In the genomic region with DNA sequence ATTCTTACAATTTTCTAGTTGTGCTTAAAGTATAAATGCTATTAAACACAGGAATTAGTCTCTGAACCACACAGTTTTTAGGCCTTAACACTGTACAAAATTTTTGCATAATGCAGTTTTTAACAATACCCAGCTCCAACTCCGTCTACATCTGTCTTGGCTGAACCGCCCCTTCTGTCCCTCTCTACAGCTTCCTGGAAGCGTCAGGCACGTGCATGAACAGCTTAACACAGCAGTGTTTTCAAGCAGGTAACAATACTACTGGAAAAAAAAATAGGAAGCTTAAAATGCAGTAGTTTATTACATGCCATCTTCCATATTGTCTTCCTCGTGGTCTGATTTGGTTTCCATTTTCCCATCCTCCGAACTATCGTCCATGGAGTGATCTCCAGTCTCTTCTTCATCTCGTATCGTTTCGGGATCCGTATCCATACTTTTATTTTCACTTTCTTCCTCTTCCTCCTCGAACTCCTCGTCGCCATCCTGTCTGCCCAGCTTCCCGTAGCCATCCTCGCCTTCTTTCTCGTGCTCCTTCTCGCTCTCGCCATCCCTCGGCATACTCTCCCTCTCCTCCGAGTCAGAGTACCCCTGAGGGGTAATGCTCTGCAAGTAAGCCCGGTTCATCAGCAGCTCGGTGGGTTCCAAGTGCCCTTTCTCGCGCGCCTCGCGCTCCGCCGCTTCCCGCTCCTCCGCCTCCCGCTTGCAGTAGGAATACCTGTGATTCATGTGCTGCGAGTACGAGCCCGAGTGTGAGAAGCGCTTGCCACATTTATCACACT, we compare ENCODE assay signal across 11 cellular contexts.
DNase-seq lines count a peak whose midpoint lies in the region; ATAC-seq and TF ChIP-seq lines count a peak whose summit lies in the region.
"Had no signal": no experiment of that assay in that cellular context is flagged by ENCODE, and none has a peak within 500 bp of the region (broad histone marks: within the 10 kb centered on the region; RNA-seq: fewer than 3 reads in every experiment).

No MANE protein-coding gene starts in this region.

- peak overlapping the region; percentile 28 for H3K4me3 ChIP-seq in HUES64 (ENCODE audit: low read length)
- peak overlapping the region; percentile 18 for H3K4me3 ChIP-seq in coronary artery
- H3K4me3 ChIP-seq in smooth muscle cell: peak overlapping the region; percentile 34

- no peak overlapping the region for H3K4me2 ChIP-seq in smooth muscle cell

- H3K27ac ChIP-seq in HUES64 (ENCODE audit: low read depth, low read length) (no peak overlapping the region), coronary artery (peak overlapping the region; percentile 28 to 68), smooth muscle cell (ENCODE audit: low read depth) (no peak overlapping the region)

- H3K4me1 ChIP-seq in HUES64 (ENCODE audit: insufficient read depth, low read length) (no peaks in the 10 kb centered on the region), smooth muscle cell (ENCODE audit: low read depth) (no peaks in the 10 kb centered on the region)

- no peak for TF ChIP-seq CTCF in coronary artery (IDR thresholded peaks at IDR 0.05)
- no peak for TF ChIP-seq CTCF in smooth muscle cell (IDR thresholded peaks at IDR 0.05; ENCODE audit: borderline replicate concordance, insufficient read depth, poor library complexity, severe bottlenecking)

- H3F3A ChIP-seq in smooth muscle cell (ENCODE audit: low read depth): peaks cover 34% of the 10 kb centered on the region

- H3K9ac ChIP-seq in HUES64 (ENCODE audit: low read depth, low read length) (no peak overlapping the region), smooth muscle cell (ENCODE audit: low read depth) (no peak overlapping the region)

- ATAC-seq in HG03025 (IDR thresholded peaks at IDR 0.05; ENCODE audit: low FRiP score, unreplicated experiment): no peak
- ATAC-seq: activated CD8-positive, alpha-beta T cell treated with anti-CD3 and anti-CD28 coated beads for 36 hours; activated naive CD8-positive, alpha-beta T cell treated with anti-CD3 and anti-CD28 coated beads, Interleukin-2, amount 50 U/mL, for 24 hours had no signal

- H3K9me3 ChIP-seq in HUES64 (ENCODE audit: insufficient read depth, low read depth, low read length) (no peaks in the 10 kb centered on the region), smooth muscle cell (replicated peaks; ENCODE audit: low read depth) (no peaks in the 10 kb centered on the region)

- DNase-seq in coronary artery (ENCODE audit: low spot score): no peak
- peak; percentile 33 for DNase-seq in iPS-NIHi7 (ENCODE audit: extremely low spot score)
- DNase-seq in smooth muscle cell (lab: John Stamatoyannopoulos, UW; ENCODE audit: unreplicated experiment): no peak
- no peak for DNase-seq in activated effector memory CD4-positive, alpha-beta T cell treated with Interleukin-2 at 50 U/mL for 16 hours
- DNase-seq in activated CD4-positive, alpha-beta T cell treated with anti-CD3 and anti-CD28 coated beads for 1 hour: no peak
- no peak for DNase-seq in T-helper 2 cell treated with Interferon-gamma antibody and Interleukin-4, amounts not matched to agents 5 μg/mL and 100 μg/mL, for 36 hours (ENCODE audit: low spot score)
- DNase-seq: activated CD8-positive, alpha-beta T cell treated with anti-CD3 and anti-CD28 coated beads for 36 hours; activated naive CD8-positive, alpha-beta T cell treated with anti-CD3 and anti-CD28 coated beads, Interleukin-2, amount 50 U/mL, for 24 hours; NCI-H446 treated with DMSO at 0.1 percent for 48 hours had no signal

- H3K27me3 ChIP-seq in HUES64 (ENCODE audit: insufficient read depth, low read length) (peaks cover 9% of the 10 kb centered on the region; the same call in 1 of the 2 replicates), smooth muscle cell (ENCODE audit: low read depth) (no peaks in the 10 kb centered on the region)

- H4K20me1 ChIP-seq in smooth muscle cell (ENCODE audit: low read depth): peaks cover 11% of the 10 kb centered on the region

- H3K79me2 ChIP-seq in smooth muscle cell (ENCODE audit: low read depth): peaks cover 5% of the 10 kb centered on the region

- H3K4me1 Mint-ChIP-seq in T-helper 2 cell treated with Interferon-gamma antibody and Interleukin-4, amounts not matched to agents 5 μg/mL and 100 μg/mL, for 36 hours (ENCODE audit: low read depth): no peaks in the 10 kb centered on the region

- H3K9me3 Mint-ChIP-seq in T-helper 2 cell treated with Interferon-gamma antibody and Interleukin-4, amounts not matched to agents 5 μg/mL and 100 μg/mL, for 36 hours: no peaks in the 10 kb centered on the region
- H3K9me3 Mint-ChIP-seq: activated CD8-positive, alpha-beta T cell treated with anti-CD3 and anti-CD28 coated beads for 36 hours; activated naive CD8-positive, alpha-beta T cell treated with anti-CD3 and anti-CD28 coated beads, Interleukin-2, amount 50 U/mL, for 24 hours had no signal

- H3K27me3 Mint-ChIP-seq in T-helper 2 cell treated with Interferon-gamma antibody and Interleukin-4, amounts not matched to agents 5 μg/mL and 100 μg/mL, for 36 hours (ENCODE audit: low read depth): no peaks in the 10 kb centered on the region
- H3K27me3 Mint-ChIP-seq: activated CD8-positive, alpha-beta T cell treated with anti-CD3 and anti-CD28 coated beads for 36 hours; activated naive CD8-positive, alpha-beta T cell treated with anti-CD3 and anti-CD28 coated beads, Interleukin-2, amount 50 U/mL, for 24 hours had no signal

- H3K36me3 ChIP-seq in HUES64 (ENCODE audit: insufficient read depth, low read length): no peaks in the 10 kb centered on the region; the same call in 1 of the 2 replicates
- peaks cover 26% of the 10 kb centered on the region for H3K36me3 ChIP-seq in smooth muscle cell (ENCODE audit: low read depth)

- no peak overlapping the region for H3K27ac Mint-ChIP-seq in T-helper 2 cell treated with Interferon-gamma antibody and Interleukin-4, amounts not matched to agents 5 μg/mL and 100 μg/mL, for 36 hours
- H3K27ac Mint-ChIP-seq: activated CD8-positive, alpha-beta T cell treated with anti-CD3 and anti-CD28 coated beads for 36 hours; activated naive CD8-positive, alpha-beta T cell treated with anti-CD3 and anti-CD28 coated beads, Interleukin-2, amount 50 U/mL, for 24 hours had no signal

- H3K36me3 Mint-ChIP-seq in T-helper 2 cell treated with Interferon-gamma antibody and Interleukin-4, amounts not matched to agents 5 μg/mL and 100 μg/mL, for 36 hours (ENCODE audit: low read depth): peaks cover 8% of the 10 kb centered on the region

- no peak overlapping the region for H2AFZ ChIP-seq in smooth muscle cell (ENCODE audit: low read depth)

- H3K4me3 Mint-ChIP-seq in T-helper 2 cell treated with Interferon-gamma antibody and Interleukin-4, amounts not matched to agents 5 μg/mL and 100 μg/mL, for 36 hours: no peak overlapping the region
- H3K4me3 Mint-ChIP-seq: activated CD8-positive, alpha-beta T cell treated with anti-CD3 and anti-CD28 coated beads for 36 hours; activated naive CD8-positive, alpha-beta T cell treated with anti-CD3 and anti-CD28 coated beads, Interleukin-2, amount 50 U/mL, for 24 hours had no signal

- WGBS in HUES64: 95% methylated on average over 37 of the region's 37 CpGs
- 84% methylated on average over 37 of the region's 37 CpGs for WGBS in smooth muscle cell (ENCODE audit: low lambda C conversion rate)

Comparison
In these comparisons a context has a peak if more than half of its experiments do, and no peak if none do; other contexts are left out.
1. H3K27ac ChIP-seq: peak in coronary artery (2 of 2); none in HUES64 (single experiment) and smooth muscle cell (single experiment).
2. Peak in every context shown above with its lines, with median percentiles within 50 percentile points of each other: H3K4me3 ChIP-seq.